ENCODE assay signal across 1 cellular context in the genomic region with DNA sequence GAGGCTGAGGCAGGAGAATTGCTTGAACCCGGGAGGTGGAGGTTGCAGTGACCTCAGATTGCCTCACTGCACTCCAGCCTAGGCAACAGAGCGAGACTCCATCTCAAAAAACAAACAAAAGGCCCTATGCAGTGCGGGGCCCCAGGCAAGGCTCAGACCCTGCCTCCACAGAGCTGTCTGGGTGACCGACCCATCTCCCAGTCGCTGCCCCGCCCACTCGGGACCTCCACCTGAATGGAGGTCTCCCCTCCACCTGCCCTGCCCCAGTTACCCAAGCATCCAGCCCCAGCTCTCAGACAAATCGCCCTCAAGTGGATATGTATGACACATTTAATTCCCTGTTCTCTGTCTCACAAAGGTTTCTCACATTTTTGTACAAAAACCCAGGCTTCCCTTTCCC.
TF ChIP-seq lines count a peak whose summit lies in the region.

No MANE protein-coding gene starts in this region.

TF ChIP-seq in A549, 52 proteins besides CTCF, POLR2A, EP300 and RAD21:
- TF ChIP-seq TFCP2L1 (CRISPR knock-in tag; IDR thresholded peaks at IDR 0.05) (0 out of 2 replicates have a peak, but pooled peaks have one; percentile 35), RARB (CRISPR knock-in tag; IDR thresholded peaks at IDR 0.05) (no peak)
TF ChIP-seq in A549: peak in this region for 1.
